ENCODE assay signal across 31 cellular contexts in the genomic region with DNA sequence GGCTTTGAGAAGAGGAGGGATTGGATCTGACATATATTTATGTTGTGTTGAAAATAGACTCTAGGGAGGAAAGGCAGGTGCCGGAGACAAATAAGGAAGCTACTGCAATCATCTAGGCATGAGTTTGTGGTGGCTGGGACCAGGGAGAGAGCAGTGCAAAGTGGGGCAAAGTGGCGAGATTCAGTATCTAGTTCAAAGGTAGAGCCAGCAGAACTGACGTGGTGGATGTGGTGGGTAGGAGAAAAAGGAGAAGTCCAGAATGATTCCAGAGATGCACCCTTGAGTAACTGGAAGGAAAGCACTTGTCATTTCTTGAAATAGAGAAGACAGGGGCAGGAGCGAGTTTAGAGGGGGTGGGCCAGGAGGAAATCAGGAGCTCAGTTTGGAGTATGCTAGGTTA.
"Had no signal": no experiment of that assay in that cellular context is flagged by ENCODE, and none has a peak within 500 bp of the region (broad histone marks: within the 10 kb centered on the region; RNA-seq: fewer than 3 reads in every experiment).

No MANE protein-coding gene starts in this region.

- ATAC-seq: left colon; mucosa of descending colon; naive thymus-derived CD8-positive, alpha-beta T cell; pancreas; right cardiac atrium; sciatic nerve; stimulated activated naive B cell treated with anti-CD40 and anti-IgM and Interleukin-4, amounts not matched to agents 10 μg/mL and 1 μg/mL and 100 μg/mL, for 72 hours; stimulated activated naive CD8-positive, alpha-beta T cell treated with anti-CD3 and anti-CD28 coated beads, Interleukin-15, Interleukin-2, amounts not matched to agents 100 U/mL and 50 U/mL, for 24 hours had no signal

- H3K4me1 ChIP-seq: left ventricle myocardium inferior, prostate gland, tibial artery, vagina had no signal

- H3K36me3 ChIP-seq: left ventricle myocardium inferior, pancreas, prostate gland, stomach, thoracic aorta, tibial artery, vagina had no signal

- H3K4me1 Mint-ChIP-seq: immature natural killer cell; memory B cell; naive thymus-derived CD8-positive, alpha-beta T cell had no signal

- DNase-seq: hypothalamus; immature natural killer cell; kidney; left colon; left ventricle myocardium inferior; midbrain; mucosa of descending colon; naive thymus-derived CD8-positive, alpha-beta T cell; nucleus accumbens; pancreas; posterior cingulate gyrus; retina; right cardiac atrium; stimulated activated CD4-positive, alpha-beta T cell treated with anti-CD3 and anti-CD28 coated beads, Interleukin-12 subunit alpha, Interleukin-12 subunit beta, amount 100 ng/mL, for 4 hours; stimulated activated CD4-positive, alpha-beta T cell treated with anti-CD3 and anti-CD28 coated beads, Interleukin-15, amount 100 ng/mL, for 24 hours; stimulated activated CD4-positive, alpha-beta T cell treated with anti-CD3 and anti-CD28 coated beads, Interleukin-2, amount 100 ng/mL, for 24 hours; stimulated activated CD4-positive, alpha-beta T cell treated with anti-CD3 and anti-CD28 coated beads, Interleukin-4, amount 100 ng/mL, for 1 hour; stimulated activated naive B cell treated with anti-CD40 and anti-IgM and Interleukin-4, amounts not matched to agents 10 μg/mL and 1 μg/mL and 100 μg/mL, for 72 hours; stimulated activated naive CD8-positive, alpha-beta T cell treated with anti-CD3 and anti-CD28 coated beads, Interleukin-15, Interleukin-2, amounts not matched to agents 100 U/mL and 50 U/mL, for 24 hours; stomach; tibial artery; trophoblast cell had no signal

- H3K27me3 ChIP-seq: pancreas, stomach, vagina had no signal

- H3K9me3 Mint-ChIP-seq: immature natural killer cell; memory B cell; naive thymus-derived CD8-positive, alpha-beta T cell; nephron; neural crest cell; stimulated activated naive B cell treated with anti-CD40 and anti-IgM and Interleukin-4, amounts not matched to agents 10 μg/mL and 1 μg/mL and 100 μg/mL, for 72 hours had no signal

- H3K27ac ChIP-seq: left ventricle myocardium inferior, pancreas, prostate gland, skin epidermis, stomach, thoracic aorta, tibial artery, vagina had no signal

- H3K36me3 Mint-ChIP-seq: immature natural killer cell; memory B cell; naive thymus-derived CD8-positive, alpha-beta T cell; stimulated activated naive B cell treated with anti-CD40 and anti-IgM and Interleukin-4, amounts not matched to agents 10 μg/mL and 1 μg/mL and 100 μg/mL, for 72 hours had no signal

- H3K4me3 Mint-ChIP-seq: immature natural killer cell; memory B cell; naive thymus-derived CD8-positive, alpha-beta T cell; nephron; neural crest cell; stimulated activated naive B cell treated with anti-CD40 and anti-IgM and Interleukin-4, amounts not matched to agents 10 μg/mL and 1 μg/mL and 100 μg/mL, for 72 hours had no signal

- FAIRE-seq: islet of Langerhans, kidney, pancreas had no signal

- H3K27ac Mint-ChIP-seq: immature natural killer cell; memory B cell; naive thymus-derived CD8-positive, alpha-beta T cell; nephron; stimulated activated naive B cell treated with anti-CD40 and anti-IgM and Interleukin-4, amounts not matched to agents 10 μg/mL and 1 μg/mL and 100 μg/mL, for 72 hours had no signal

- H3K4me3 ChIP-seq: left ventricle myocardium inferior, mucosa of descending colon, pancreas, prostate gland, skin epidermis, stomach, thoracic aorta, tibial artery, vagina had no signal

- H3K9me3 ChIP-seq: left ventricle myocardium inferior, mucosa of descending colon, pancreas, prostate gland, stomach, thoracic aorta, tibial artery, vagina had no signal
